In the genomic region with DNA sequence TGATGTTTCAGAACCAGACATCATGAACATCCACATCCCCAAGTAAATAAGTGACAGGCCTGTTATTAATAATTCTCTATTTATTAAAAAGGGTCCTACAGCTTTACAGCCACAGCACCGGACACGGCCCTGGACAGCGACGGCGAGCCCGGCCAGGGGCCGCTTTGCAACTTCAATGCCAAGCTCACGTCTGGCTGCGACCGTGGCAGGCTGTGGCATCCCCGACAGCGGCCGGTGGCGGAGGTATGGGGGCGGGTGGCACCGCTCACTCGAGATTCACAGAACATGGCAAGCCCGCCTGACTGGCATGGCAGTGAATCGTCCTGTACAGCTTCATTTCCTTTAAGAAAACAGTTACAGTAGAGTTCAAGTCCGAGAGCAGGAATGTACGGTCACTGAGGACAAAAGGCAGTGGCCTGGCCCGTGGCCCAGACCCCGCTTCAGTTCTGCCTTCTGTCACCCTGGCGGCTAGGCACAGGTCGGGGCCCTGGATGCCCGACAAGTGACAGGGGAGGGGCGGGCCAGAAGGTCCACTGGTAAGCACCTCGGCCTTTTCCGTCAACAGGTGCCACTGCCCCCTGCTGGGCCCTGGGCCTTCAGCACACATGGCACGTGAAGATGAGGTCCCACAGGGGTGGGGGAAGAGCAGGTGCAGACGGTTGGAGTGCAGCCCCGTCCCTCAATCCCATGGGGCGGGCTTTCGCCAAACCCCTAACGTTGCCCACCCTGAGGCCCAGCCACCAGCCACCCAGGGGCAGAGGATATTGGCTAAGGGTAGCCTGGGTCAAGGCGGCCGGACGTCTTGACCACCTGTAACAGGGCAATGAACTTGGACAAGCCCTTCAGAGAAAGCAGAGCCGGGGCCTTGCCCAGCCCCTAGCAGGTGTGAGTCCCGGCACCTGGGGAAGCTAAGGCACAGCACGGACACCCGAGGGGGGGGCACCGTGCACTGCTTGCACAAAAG, we compare ENCODE assay signal across 1 cellular context.
TF ChIP-seq lines count a peak whose summit lies in the region.

No MANE protein-coding gene starts in this region.

TF ChIP-seq in IMR-90, 13 proteins besides CTCF, POLR2A, EP300 and RAD21:
- no peak for TF ChIP-seq MAZ (IDR thresholded peaks at IDR 0.05; ENCODE audit: borderline replicate concordance, low read depth, low read length)
- TF ChIP-seq, protein P1, sequence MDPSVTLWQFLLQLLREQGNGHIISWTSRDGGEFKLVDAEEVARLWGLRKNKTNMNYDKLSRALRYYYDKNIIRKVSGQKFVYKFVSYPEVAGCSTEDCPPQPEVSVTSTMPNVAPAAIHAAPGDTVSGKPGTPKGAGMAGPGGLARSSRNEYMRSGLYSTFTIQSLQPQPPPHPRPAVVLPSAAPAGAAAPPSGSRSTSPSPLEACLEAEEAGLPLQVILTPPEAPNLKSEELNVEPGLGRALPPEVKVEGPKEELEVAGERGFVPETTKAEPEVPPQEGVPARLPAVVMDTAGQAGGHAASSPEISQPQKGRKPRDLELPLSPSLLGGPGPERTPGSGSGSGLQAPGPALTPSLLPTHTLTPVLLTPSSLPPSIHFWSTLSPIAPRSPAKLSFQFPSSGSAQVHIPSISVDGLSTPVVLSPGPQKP (IDR thresholded peaks at IDR 0.05; ENCODE audit: borderline replicate concordance, low read depth, low read length) = no peak
- no peak for TF ChIP-seq SMC3 (IDR thresholded peaks at IDR 0.05; ENCODE audit: low read depth, low read length)
- TF ChIP-seq RFX5 (IDR thresholded peaks at IDR 0.05; ENCODE audit: low read depth, low read length) = no peak
- TF ChIP-seq NFE2L2 (IDR thresholded peaks at IDR 0.05; ENCODE audit: low read depth, low read length) = no peak
- 0 out of 2 replicates have a peak, but pooled peaks have one; percentile 43 for TF ChIP-seq BHLHE40 (IDR thresholded peaks at IDR 0.05; ENCODE audit: low read depth, low read length)
- no peak for TF ChIP-seq MAFK (IDR thresholded peaks at IDR 0.05; ENCODE audit: low read depth, low read length)
TF ChIP-seq in IMR-90: peak in this region for 1.
